In the genomic region with DNA sequence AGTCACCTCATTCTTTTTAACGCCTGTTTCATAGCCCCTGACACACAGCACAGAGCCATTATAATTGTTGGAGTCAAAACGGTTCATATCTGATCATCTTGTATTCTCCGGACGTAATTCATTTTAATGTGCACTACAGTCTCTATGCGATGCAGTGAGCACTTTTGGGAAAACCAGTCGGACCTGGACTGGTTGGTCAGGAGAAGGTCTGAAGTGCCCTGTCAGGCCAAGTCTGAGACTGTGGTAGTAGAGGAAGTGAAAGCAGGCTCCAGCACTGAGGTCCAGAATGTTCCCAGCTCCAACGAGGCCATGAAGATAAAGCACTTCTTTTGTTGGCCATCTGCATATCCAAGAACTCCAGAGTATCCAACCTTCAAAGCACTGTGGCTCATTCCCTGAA, we compare ENCODE assay signal across 9 cellular contexts.
DNase-seq lines count a peak whose midpoint lies in the region; ATAC-seq and TF ChIP-seq lines count a peak whose summit lies in the region.
"Had no signal": no experiment of that assay in that cellular context is flagged by ENCODE, and none has a peak within 500 bp of the region (broad histone marks: within the 10 kb centered on the region; RNA-seq: fewer than 3 reads in every experiment).

No MANE protein-coding gene starts in this region.

- no peak for ATAC-seq in GM19463 (IDR thresholded peaks at IDR 0.05; ENCODE audit: unreplicated experiment)

- H3K9me3 ChIP-seq in hepatocyte (ENCODE audit: low read depth) (no peaks in the 10 kb centered on the region), spleen (no peaks in the 10 kb centered on the region)

- no peak for TF ChIP-seq CTCF in hepatocyte (IDR thresholded peaks at IDR 0.05; ENCODE audit: poor library complexity)
- no peak for TF ChIP-seq CTCF in spleen (IDR thresholded peaks at IDR 0.05 in 8 of 11, conservative IDR thresholded peaks at IDR 0.05 in 3 of 11)

- no peaks in the 10 kb centered on the region for H3K9me2 ChIP-seq in hepatocyte (replicated peaks; ENCODE audit: insufficient read depth)

- H3K4me3 ChIP-seq in hepatocyte (no peak overlapping the region), spleen (no peak overlapping the region)

- H3K27ac ChIP-seq in adipose tissue (ENCODE audit: low read depth, low read length) (peak overlapping the region; percentile 58), hepatocyte (peak overlapping the region; percentile 69), spleen (peak overlapping the region in 5 of 8 donors; percentile 36 to 63 (median 43))

- H3K4me2 ChIP-seq in hepatocyte: peak overlapping the region; percentile 66

- no peaks in the 10 kb centered on the region for H4K20me1 ChIP-seq in hepatocyte (ENCODE audit: insufficient read depth, poor library complexity, severe bottlenecking)

- H3K36me3 ChIP-seq in hepatocyte (replicated peaks; ENCODE audit: insufficient read depth, low read depth) (no peaks in the 10 kb centered on the region), spleen (no peaks in the 10 kb centered on the region)

- H3K27me3 ChIP-seq in hepatocyte (no peaks in the 10 kb centered on the region), spleen (replicated peaks in 1 of 7) (no peaks in the 10 kb centered on the region)

- WGBS in adipose tissue, 3 donors: 45 to 65% (median 64%) methylated on average over 7 of the region's 7 CpGs
- WGBS in hepatocyte (ENCODE audit: low lambda C conversion rate, missing lambda C conversion rate): 64% methylated on average over 7 of the region's 7 CpGs
- WGBS in spleen, 5 donors: 68 to 82% (median 73%) methylated on average over 6 to 7 of the region's 7 CpGs

- TF ChIP-seq POLR2A in spleen (IDR thresholded peaks at IDR 0.05): no peak

- no peak overlapping the region for H2AFZ ChIP-seq in hepatocyte

- H3K4me1 ChIP-seq in hepatocyte (ENCODE audit: insufficient read depth): peaks cover 47% of the 10 kb centered on the region
- peaks cover 24 to 85% (median 52%) of the 10 kb centered on the region in 6 donors for H3K4me1 ChIP-seq in spleen

- H3K79me2 ChIP-seq in hepatocyte: no peaks in the 10 kb centered on the region

- intact Hi-C loops in spleen (cut with DNase I; ENCODE audit: low total_unique reads): no loop called here

- DNase-seq in GM03348 (ENCODE audit: low spot score) (peak; percentile 28), hepatocyte (ENCODE audit: low spot score) (no peak), spleen (no peak), NCI-H82 treated with DMSO at 0.1 percent for 48 hours (lab: John Stamatoyannopoulos, UW; ENCODE audit: unreplicated experiment) (no peak), hepatic stellate cell (ENCODE audit: low spot score) (no peak), Kasumi-1 (lab: John Stamatoyannopoulos, UW) (no peak)
- DNase-seq: SIG-M5 had no signal
